In genomic region chr12:80702889-80703605, GRCh38 we compare ENCODE assay signal across 10 cellular contexts. TPM values are rescaled to one million over a fixed set of nuclear protein-coding genes. Genes with fewer than 3 reads are reported as not detected.
DNase-seq lines count a peak whose midpoint lies in the region; ATAC-seq, FAIRE-seq and TF ChIP-seq lines count a peak whose summit lies in the region.
"Had no signal": no experiment of that assay in that cellular context is flagged by ENCODE, and none has a peak within 500 bp of the region (broad histone marks: within the 10 kb centered on the region; RNA-seq: fewer than 3 reads in every experiment).

No MANE protein-coding gene starts in this region.

- H3K27ac ChIP-seq in GM12878 (ENCODE audit: control insufficient read depth, insufficient read depth): no peak overlapping the region
- no peak overlapping the region for H3K27ac ChIP-seq in small intestine (ENCODE audit: low read depth in 1 of 2, low read length in 1 of 2)

- H3K9me3 ChIP-seq in GM12878 (replicated peaks; ENCODE audit: control insufficient read depth, insufficient read depth, low read length): no peaks in the 10 kb centered on the region
- no peaks in the 10 kb centered on the region for H3K9me3 ChIP-seq in small intestine (ENCODE audit: control insufficient read depth, low read depth)

- intact Hi-C loops in GM12878 (cut with micrococcal nuclease; ENCODE audit: unreplicated experiment): loop anchor here (5.0 kb wide), 1 partner anchor 291 kb away; no protein-coding TSS in a partner anchor

- no peaks in the 10 kb centered on the region for H3K9me3 Mint-ChIP-seq in osteocyte (ENCODE audit: unreplicated experiment)
- H3K9me3 Mint-ChIP-seq: activated naive CD8-positive, alpha-beta T cell treated with anti-CD3 and anti-CD28 coated beads, Interleukin-2, amount 10 ng/mL, durations not matched to agents 7 days and 5 days had no signal

- peak overlapping the region; percentile 23 for H3K4me2 ChIP-seq in GM12878 (ENCODE audit: control insufficient read depth, insufficient read depth)

- SMC1A ChIA-PET in GM12878 (lab: Charles Lee; ENCODE audit: uncharacterized antibody, unreplicated experiment): interaction anchor here (0.7 to 1.5 kb wide), 6 partner anchors 9 to 425 kb away, joined by 3 to 4 read pairs (median 3); no protein-coding TSS in a partner anchor

- no peak for TF ChIP-seq POLR2A in GM12878 (IDR thresholded peaks at IDR 0.05; ENCODE audit: low read depth, low read length)

- no peak for TF ChIP-seq EP300 in GM12878 (IDR thresholded peaks at IDR 0.05; ENCODE audit: borderline replicate concordance in 1 of 2, control insufficient read depth in 1 of 2, low read depth in 2 of 2, low read length in 2 of 2)

- no peaks in the 10 kb centered on the region for H3K36me3 ChIP-seq in GM12878 (ENCODE audit: control insufficient read depth in 2 of 2, insufficient read depth in 2 of 2, low read length in 1 of 2)
- no peaks in the 10 kb centered on the region for H3K36me3 ChIP-seq in small intestine (ENCODE audit: control insufficient read depth in 2 of 2, insufficient read depth in 2 of 2, low read length in 2 of 2)

- H3K4me1 ChIP-seq in GM12878 (ENCODE audit: control insufficient read depth, insufficient read depth, low read length) (peaks cover 9% of the 10 kb centered on the region; the same call in 1 of the 2 replicates), small intestine (ENCODE audit: control insufficient read depth in 2 of 2, insufficient read depth in 1 of 2, low read depth in 1 of 2, low read length in 1 of 2) (no peaks in the 10 kb centered on the region)

- CTCF ChIA-PET in AG04449 (lab: Yijun Ruan, JAX): interaction anchor here (0.6 to 1.1 kb wide), 3 partner anchors 9 to 13 kb away, joined by 3 to 6 read pairs (median 3); no protein-coding TSS in a partner anchor
- CTCF ChIA-PET in GM12878 (lab: Yijun Ruan, JAX): interaction anchor here (1.0 to 1.4 kb wide), 2 partner anchors 9 to 75 kb away, joined by 3 read pairs; no protein-coding TSS in a partner anchor

- peak; percentile 60 for ATAC-seq in GM19468 (IDR thresholded peaks at IDR 0.05; ENCODE audit: extremely low read depth, unreplicated experiment)
- peak; percentile 77 for ATAC-seq in HG03469 (IDR thresholded peaks at IDR 0.05; ENCODE audit: unreplicated experiment)
- ATAC-seq in GM12878: peak; percentile 89

- H3K27me3 Mint-ChIP-seq in osteocyte (ENCODE audit: unreplicated experiment): no peaks in the 10 kb centered on the region

- H3K4me3 Mint-ChIP-seq in osteocyte (ENCODE audit: unreplicated experiment): no peak overlapping the region
- H3K4me3 Mint-ChIP-seq: activated naive CD8-positive, alpha-beta T cell treated with anti-CD3 and anti-CD28 coated beads, Interleukin-2, amount 10 ng/mL, durations not matched to agents 7 days and 5 days had no signal

- TF ChIP-seq RAD21 in GM12878 (IDR thresholded peaks at IDR 0.05; ENCODE audit: insufficient read depth, low read depth, low read length): no peak

- H3K4me3 ChIP-seq in AG04449 (ENCODE audit: low read depth, low read length) (no peak overlapping the region), GM12878 (peak overlapping the region; percentile 59), small intestine (ENCODE audit: low read depth in 1 of 2, low read length in 2 of 2) (no peak overlapping the region)

- peaks cover 10% of the 10 kb centered on the region for H3K4me1 Mint-ChIP-seq in osteocyte (ENCODE audit: unreplicated experiment)
- H3K4me1 Mint-ChIP-seq: activated naive CD8-positive, alpha-beta T cell treated with anti-CD3 and anti-CD28 coated beads, Interleukin-2, amount 10 ng/mL, durations not matched to agents 7 days and 5 days had no signal

- H3K27ac Mint-ChIP-seq in osteocyte (ENCODE audit: unreplicated experiment): peak overlapping the region; percentile 56
- H3K27ac Mint-ChIP-seq: activated naive CD8-positive, alpha-beta T cell treated with anti-CD3 and anti-CD28 coated beads, Interleukin-2, amount 10 ng/mL, durations not matched to agents 7 days and 5 days had no signal

- BruUV-seq in GM12878 (replicated peaks; lab: Mats Ljungman, UMichigan): no TSS peak

- POLR2A ChIA-PET in AG04449 (lab: Yijun Ruan, JAX): no interaction called here
- POLR2A ChIA-PET in GM12878 (lab: Charles Lee): interaction anchor here (0.6 kb wide), 1 partner anchor 208 kb away, joined by 3 read pairs; no protein-coding TSS in a partner anchor

- H3K36me3 Mint-ChIP-seq in osteocyte (ENCODE audit: unreplicated experiment): no peaks in the 10 kb centered on the region
- H3K36me3 Mint-ChIP-seq: activated naive CD8-positive, alpha-beta T cell treated with anti-CD3 and anti-CD28 coated beads, Interleukin-2, amount 10 ng/mL, durations not matched to agents 7 days and 5 days had no signal

- peak overlapping the region; percentile 59 for H2AFZ ChIP-seq in GM12878 (ENCODE audit: control insufficient read depth, low read depth, low read length)

- TF ChIP-seq CTCF in AG04449 (IDR thresholded peaks at IDR 0.05; ENCODE audit: insufficient read depth, low read length, missing control alignments) (no peak), GM12878 (IDR thresholded peaks at IDR 0.05 in 2 of 3, conservative IDR thresholded peaks at IDR 0.05 in 1 of 3; ENCODE audit: control insufficient read depth in 2 of 3, extremely low read depth in 1 of 3, insufficient read depth in 1 of 3, low read depth in 3 of 3, low read length in 3 of 3) (no peak), osteocyte (IDR thresholded peaks at IDR 0.05) (no peak)

- H3K27me3 ChIP-seq in GM12878 (replicated peaks in 1 of 2; ENCODE audit: control insufficient read depth in 2 of 2, insufficient read depth in 2 of 2, low read length in 1 of 2) (peaks cover 2 to 4% of the 10 kb centered on the region in 2 experiments; a peak in 2 of 4 replicates), small intestine (ENCODE audit: control insufficient read depth in 2 of 2, insufficient read depth in 2 of 2, low read length in 2 of 2) (peaks cover 0 to 4% of the 10 kb centered on the region in 2 donors)

- DNase-seq in AG04449 (ENCODE audit: low read depth, low spot score) (peak; percentile 5), GM12878 (ENCODE audit: low read depth, low spot score) (peak; percentile 23), osteocyte (ENCODE audit: extremely low spot score, unreplicated experiment) (no peak), dermis blood vessel endothelial cell (no peak), small intestine (no peak)
- no peak for DNase-seq in activated CD8-positive, alpha-beta memory T cell treated with anti-CD3 and anti-CD28 coated beads, Interleukin-2, amount 50 U/mL, for 48 hours
- DNase-seq: activated naive CD8-positive, alpha-beta T cell treated with anti-CD3 and anti-CD28 coated beads, Interleukin-2, amount 10 ng/mL, durations not matched to agents 7 days and 5 days had no signal

- WGBS in GM12878 (ENCODE audit: insufficient coverage, insufficient replicate concordance, low lambda C conversion rate, missing lambda C conversion rate): 1% methylated on average over 10 of the region's 10 CpGs
- 20 to 39% (median 30%) methylated on average over 10 of the region's 10 CpGs for WGBS in small intestine, 3 donors

- FAIRE-seq in GM12878 (lab: Jason Lieb, UNC) (peak; percentile 77), small intestine (lab: Jason Lieb, UNC) (no peak)
- FAIRE-seq: G401.6 had no signal

- no peak overlapping the region for H3K9ac ChIP-seq in GM12878 (ENCODE audit: control insufficient read depth, insufficient read depth, low read length)

- in situ Hi-C loops in GM12878 (cut with MboI): no loop called here

- no peaks in the 10 kb centered on the region for H3K79me2 ChIP-seq in GM12878 (ENCODE audit: control insufficient read depth, insufficient read depth, low read length)

- RAD21 ChIA-PET in GM12878 (lab: Charles Lee; ENCODE audit: unreplicated experiment): interaction anchor here (1.0 to 1.2 kb wide), 2 partner anchors 54 to 75 kb away, joined by 4 read pairs; no protein-coding TSS in a partner anchor

- H4K20me1 ChIP-seq in GM12878 (ENCODE audit: control insufficient read depth, insufficient read depth): no peaks in the 10 kb centered on the region

RNA-seq across cellular contexts. Expression of gene MYF6, which starts 4.4 kb away (rescaled TPM):
- not detected in 2 replicates for total RNA-seq in GM12878 (2013; cell fraction: nucleolus; rRNA removed)
- not detected in 2 replicates for total RNA-seq in GM12878 (2014; rRNA removed)
- not detected in 2 replicates for total RNA-seq in GM12878 (2014; rRNA removed; fragmentation: Illumina TruSeq; extraction: Trizol)
- total RNA-seq in GM12878 (2021): not detected in 2 replicates
- polyA plus RNA-seq in GM12878 (2011; ENCODE audit: low read depth): not detected
- polyA plus RNA-seq in GM12878 (2011; rRNA removed): not detected in 2 replicates
- polyA plus RNA-seq in GM12878 (2011; cell fraction: cytosol; rRNA removed): not detected in 2 replicates
- not detected in 2 replicates for polyA plus RNA-seq in GM12878 (2011; cell fraction: nucleus; rRNA removed)
- not detected in 2 replicates for polyA plus RNA-seq in GM12878 (2012)
- not detected in 2 replicates for polyA plus RNA-seq in GM12878 (2014; fragmentation: Illumina TruSeq; extraction: Trizol)
- polyA plus RNA-seq in GM12878 (2014; fragmentation: Nextera tagmentation; extraction: Ambion mirVana): not detected
- polyA plus RNA-seq in GM12878 (2014; rRNA removed): not detected in 2 replicates
- not detected for polyA plus RNA-seq in GM12878 (2016; fragmentation: Nextera tagmentation; extraction: Ambion mirVana)
- not detected in 2 replicates for polyA minus RNA-seq in GM12878 (2011; rRNA and poly(A)+ RNA removed)
- not detected in 2 replicates for polyA minus RNA-seq in GM12878 (2011; cell fraction: cytosol; rRNA and poly(A)+ RNA removed)
- not detected in 2 replicates for polyA minus RNA-seq in GM12878 (2011; cell fraction: nucleus; rRNA and poly(A)+ RNA removed)
- not detected in 2 replicates for total RNA-seq in osteocyte
- total RNA-seq in dermis blood vessel endothelial cell: not detected in 2 replicates
- polyA plus RNA-seq in small intestine: under 1 TPM in 1 of 3 donors, not detected in 2; 0.54 TPM
- total RNA-seq: activated naive CD8-positive, alpha-beta T cell treated with anti-CD3 and anti-CD28 coated beads, Interleukin-2, amount 10 ng/mL, durations not matched to agents 7 days and 5 days had no signal

RNA-seq across cellular contexts. Expression of gene MYF5, which starts 13.7 kb away (rescaled TPM):
- not detected in 2 replicates for total RNA-seq in GM12878 (2013; cell fraction: nucleolus; rRNA removed)
- total RNA-seq in GM12878 (2014; rRNA removed): not detected in 2 replicates
- not detected in 2 replicates for total RNA-seq in GM12878 (2014; rRNA removed; fragmentation: Illumina TruSeq; extraction: Trizol)
- not detected in 2 replicates for total RNA-seq in GM12878 (2021)
- not detected for polyA plus RNA-seq in GM12878 (2011; ENCODE audit: low read depth)
- polyA plus RNA-seq in GM12878 (2011; rRNA removed): not detected in 2 replicates
- not detected in 2 replicates for polyA plus RNA-seq in GM12878 (2011; cell fraction: cytosol; rRNA removed)
- polyA plus RNA-seq in GM12878 (2011; cell fraction: nucleus; rRNA removed): not detected in 2 replicates
- not detected in 2 replicates for polyA plus RNA-seq in GM12878 (2012)
- not detected in 2 replicates for polyA plus RNA-seq in GM12878 (2014; fragmentation: Illumina TruSeq; extraction: Trizol)
- polyA plus RNA-seq in GM12878 (2014; fragmentation: Nextera tagmentation; extraction: Ambion mirVana): not detected
- polyA plus RNA-seq in GM12878 (2014; rRNA removed): not detected in 2 replicates
- polyA plus RNA-seq in GM12878 (2016; fragmentation: Nextera tagmentation; extraction: Ambion mirVana): not detected
- not detected in 2 replicates for polyA minus RNA-seq in GM12878 (2011; rRNA and poly(A)+ RNA removed)
- not detected in 2 replicates for polyA minus RNA-seq in GM12878 (2011; cell fraction: cytosol; rRNA and poly(A)+ RNA removed)
- not detected in 2 replicates for polyA minus RNA-seq in GM12878 (2011; cell fraction: nucleus; rRNA and poly(A)+ RNA removed)
- not detected in 2 replicates for total RNA-seq in osteocyte
- total RNA-seq in dermis blood vessel endothelial cell: not detected in 2 replicates
- polyA plus RNA-seq in small intestine: not detected
- total RNA-seq: activated naive CD8-positive, alpha-beta T cell treated with anti-CD3 and anti-CD28 coated beads, Interleukin-2, amount 10 ng/mL, durations not matched to agents 7 days and 5 days had no signal

Comparison
In these comparisons a context has a peak if more than half of its experiments do, and no peak if none do; other contexts are left out.
1. DNase-seq: peak in AG04449 (single experiment) and GM12878 (single experiment); none in osteocyte (single experiment), dermis blood vessel endothelial cell (single experiment), activated CD8-positive, alpha-beta memory T cell treated with anti-CD3 and anti-CD28 coated beads, Interleukin-2, amount 50 U/mL, for 48 hours (single experiment) and small intestine (single experiment).
2. Peak in every context shown above with its lines, with median percentiles within 50 percentile points of each other: ATAC-seq.